Comparison of ENCODE assay signal across 10 cellular contexts in genomic region chr1:166490437-166490784, GRCh38.
DNase-seq lines count a peak whose midpoint lies in the region; ATAC-seq and TF ChIP-seq lines count a peak whose summit lies in the region.
"Had no signal": no experiment of that assay in that cellular context is flagged by ENCODE, and none has a peak within 500 bp of the region (broad histone marks: within the 10 kb centered on the region; RNA-seq: fewer than 3 reads in every experiment).

No MANE protein-coding gene starts in this region.

- peak overlapping the region in 3 of 4 donors; percentile 53 to 65 (median 60) for H3K4me3 ChIP-seq in Peyer's patch

- H3K36me3 ChIP-seq in Peyer's patch = no peaks in the 10 kb centered on the region
- H3K36me3 ChIP-seq: ovary had no signal

- intact Hi-C loops in sciatic nerve (cut with DNase I) = no loop called here

- DNase-seq in D341Med (ENCODE audit: low spot score) = peak; percentile 56
- no peak for DNase-seq in Peyer's patch
- no peak for DNase-seq in sciatic nerve (ENCODE audit: low spot score)
- no peak for DNase-seq in cerebellar cortex (ENCODE audit: low spot score)
- DNase-seq: ovary had no signal

- no peak for TF ChIP-seq CTCF in Peyer's patch (IDR thresholded peaks at IDR 0.05)

- H3K4me1 ChIP-seq in Peyer's patch = peaks cover 0 to 7% (median 0%) of the 10 kb centered on the region in 4 donors

- TF ChIP-seq POLR2A in Peyer's patch (IDR thresholded peaks at IDR 0.05) = no peak

- no peaks in the 10 kb centered on the region for H3K27me3 ChIP-seq in Peyer's patch
- H3K27me3 ChIP-seq: ovary had no signal

- peak; percentile 47 for ATAC-seq in GM21825 (IDR thresholded peaks at IDR 0.05; ENCODE audit: unreplicated experiment)
- ATAC-seq in sciatic nerve = peak; percentile 56
- ATAC-seq in HG03045 (IDR thresholded peaks at IDR 0.05; ENCODE audit: unreplicated experiment) = no peak
- no peak for ATAC-seq in HG03442 (IDR thresholded peaks at IDR 0.05; ENCODE audit: unreplicated experiment)
- ATAC-seq in GM21447 (IDR thresholded peaks at IDR 0.05; ENCODE audit: unreplicated experiment) = no peak

- no peaks in the 10 kb centered on the region for H3K9me3 ChIP-seq in Peyer's patch
- H3K9me3 ChIP-seq: ovary had no signal

- peak overlapping the region in 3 of 4 donors; percentile 73 to 87 (median 85) for H3K27ac ChIP-seq in Peyer's patch
- H3K27ac ChIP-seq: epithelial cell of prostate had no signal

Comparison
In these comparisons a context has a peak if more than half of its experiments do, and no peak if none do; other contexts are left out.
1. ATAC-seq: peak in GM21825 (single experiment) and sciatic nerve (single experiment); none in HG03045 (single experiment), HG03442 (single experiment) and GM21447 (single experiment).